ENCODE assay signal across 28 cellular contexts in the genomic region with DNA sequence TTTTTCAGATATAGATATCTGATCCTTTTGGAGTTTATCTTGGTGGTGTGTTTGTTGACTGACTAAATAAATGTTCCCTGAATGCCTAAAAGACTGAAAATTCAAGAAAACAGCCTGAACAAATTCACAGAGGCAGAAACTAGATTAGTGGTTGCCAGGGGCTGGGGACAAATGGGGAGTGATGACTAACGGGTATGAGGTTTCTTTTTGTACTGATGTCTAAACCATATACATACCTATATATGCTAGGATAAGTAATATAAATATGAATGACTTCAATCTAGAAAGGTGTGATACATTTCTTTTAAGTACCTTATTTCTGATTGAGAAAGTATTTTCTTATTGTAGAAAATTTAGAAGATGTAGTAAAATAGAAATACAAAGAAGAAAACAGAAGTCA.
"Had no signal": no experiment of that assay in that cellular context is flagged by ENCODE, and none has a peak within 500 bp of the region (broad histone marks: within the 10 kb centered on the region; RNA-seq: fewer than 3 reads in every experiment).

No MANE protein-coding gene starts in this region.

- H3K4me1 ChIP-seq: colonic mucosa had no signal

- H3K27me3 Mint-ChIP-seq: activated CD4-positive, alpha-beta T cell treated with anti-CD3 and anti-CD28 coated beads, Interleukin-2, amount 10 ng/mL, durations not matched to agents 7 days and 5 days; activated naive CD4-positive, alpha-beta T cell treated with anti-CD3 and anti-CD28 coated beads, Interleukin-2, amount 50 U/mL, for 24 hours; progenitor cell of endocrine pancreas; type B pancreatic cell had no signal

- H3K27ac Mint-ChIP-seq: activated CD4-positive, alpha-beta T cell treated with anti-CD3 and anti-CD28 coated beads, Interleukin-2, amount 10 ng/mL, durations not matched to agents 7 days and 5 days; activated naive CD4-positive, alpha-beta T cell treated with anti-CD3 and anti-CD28 coated beads, Interleukin-2, amount 50 U/mL, for 24 hours; activated T-helper 1 cell treated with anti-CD3 and anti-CD28 coated beads, Interleukin-12 subunit alpha, Interleukin-12 subunit beta, Interleukin-2, Interleukin-4 antibody, amounts not matched to agents 30 ng/mL and 10 ng/mL and 1 ng/mL, durations not matched to agents 14 hours and 24 hours and 36 hours; nephron progenitor cell; progenitor cell of endocrine pancreas; type B pancreatic cell had no signal

- H3K36me3 Mint-ChIP-seq: type B pancreatic cell had no signal

- H3K9me3 ChIP-seq: adrenal gland, body of pancreas, colonic mucosa, left ventricle myocardium inferior, neutrophil, ovary, right lobe of liver, uterus had no signal

- H3K36me3 ChIP-seq: colonic mucosa, left ventricle myocardium inferior, ovary, right lobe of liver, uterus had no signal

- H3K4me3 ChIP-seq: adrenal gland, body of pancreas, colonic mucosa, dorsolateral prefrontal cortex, left ventricle myocardium inferior, lung, ovary, right lobe of liver, SK-N-MC, uterus had no signal

- H3K9me3 Mint-ChIP-seq: activated CD4-positive, alpha-beta T cell treated with anti-CD3 and anti-CD28 coated beads, Interleukin-2, amount 10 ng/mL, durations not matched to agents 7 days and 5 days; activated naive CD4-positive, alpha-beta T cell treated with anti-CD3 and anti-CD28 coated beads, Interleukin-2, amount 50 U/mL, for 24 hours; activated T-helper 1 cell treated with anti-CD3 and anti-CD28 coated beads, Interleukin-12 subunit alpha, Interleukin-12 subunit beta, Interleukin-2, Interleukin-4 antibody, amounts not matched to agents 30 ng/mL and 10 ng/mL and 1 ng/mL, durations not matched to agents 14 hours and 24 hours and 36 hours; nephron progenitor cell; type B pancreatic cell had no signal

- H3K4me3 Mint-ChIP-seq: activated CD4-positive, alpha-beta T cell treated with anti-CD3 and anti-CD28 coated beads, Interleukin-2, amount 10 ng/mL, durations not matched to agents 7 days and 5 days; activated naive CD4-positive, alpha-beta T cell treated with anti-CD3 and anti-CD28 coated beads, Interleukin-2, amount 50 U/mL, for 24 hours; activated T-helper 1 cell treated with anti-CD3 and anti-CD28 coated beads, Interleukin-12 subunit alpha, Interleukin-12 subunit beta, Interleukin-2, Interleukin-4 antibody, amounts not matched to agents 30 ng/mL and 10 ng/mL and 1 ng/mL, durations not matched to agents 14 hours and 24 hours and 36 hours; nephron progenitor cell; type B pancreatic cell had no signal

- ATAC-seq: body of pancreas; right lobe of liver; stimulated activated naive CD8-positive, alpha-beta T cell treated with anti-CD3 and anti-CD28 coated beads, Interleukin-15, Interleukin-2, amounts not matched to agents 100 U/mL and 50 U/mL, for 24 hours had no signal

- H3K27me3 ChIP-seq: adrenal gland, body of pancreas, colonic mucosa, dorsolateral prefrontal cortex, neutrophil, ovary, right lobe of liver, uterus had no signal

- H3K27ac ChIP-seq: adrenal gland, body of pancreas, colonic mucosa, left ventricle myocardium inferior, neutrophil, ovary, right lobe of liver, SK-N-MC, uterus, VCaP had no signal

- DNase-seq: activated CD4-positive, alpha-beta T cell treated with anti-CD3 and anti-CD28 coated beads, Interleukin-2, amount 10 ng/mL, durations not matched to agents 7 days and 5 days; activated gamma-delta T cell treated with Interleukin-2 at 50 U/mL for 16 hours; adrenal gland; aorta; body of pancreas; cerebellar nuclear complex; colonic mucosa; dorsolateral prefrontal cortex; effector memory CD4-positive, alpha-beta T cell; islet precursor cell; left ventricle myocardium inferior; mesendoderm; nephron progenitor cell; ovary; right lobe of liver; stimulated activated CD4-positive, alpha-beta T cell treated with anti-CD3 and anti-CD28 coated beads, Interleukin-2, amount 100 ng/mL, for 48 hours; stimulated activated naive CD8-positive, alpha-beta T cell treated with anti-CD3 and anti-CD28 coated beads, Interleukin-15, Interleukin-2, amounts not matched to agents 100 U/mL and 50 U/mL, for 24 hours; substantia nigra; T-helper 9 cell; uterus had no signal
